8 cellular contexts compared by ENCODE assay signal in the genomic region with DNA sequence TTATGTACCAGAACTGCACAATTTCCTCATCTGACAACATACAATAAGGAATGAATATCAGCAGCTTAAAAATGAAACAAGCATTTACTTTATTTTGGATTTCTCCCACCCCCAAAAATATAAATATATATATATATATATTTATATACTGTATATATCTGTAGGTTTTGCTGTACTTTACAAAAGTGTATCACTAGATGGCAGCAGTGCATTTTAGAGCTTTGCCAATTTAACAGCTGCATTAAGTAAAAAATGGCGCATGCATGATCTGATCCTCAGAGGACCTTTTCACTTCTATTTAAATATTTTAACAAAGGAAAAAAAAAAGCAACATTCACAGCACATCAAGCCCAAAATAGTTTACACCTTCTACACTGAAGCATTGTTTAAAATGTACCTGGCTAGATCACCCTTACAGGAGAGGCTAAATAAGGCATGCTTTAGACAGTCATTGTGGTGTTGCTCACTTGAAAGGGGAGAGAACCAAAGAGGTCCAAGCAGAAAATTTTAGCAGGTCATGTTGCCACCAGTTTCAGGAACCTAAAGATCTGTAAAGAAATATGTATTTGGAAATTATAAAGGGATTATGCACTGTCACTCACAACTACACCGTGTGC.
DNase-seq lines count a peak whose midpoint lies in the region; ATAC-seq and TF ChIP-seq lines count a peak whose summit lies in the region.

No MANE protein-coding gene starts in this region.

- H3K27ac ChIP-seq in DOHH2 (ENCODE audit: low read depth, low read length) (no peak overlapping the region), endodermal cell (ENCODE audit: low read depth, low read length) (no peak overlapping the region)

- H3K27me3 ChIP-seq in DOHH2 (ENCODE audit: control insufficient read depth, low read length) (no peaks in the 10 kb centered on the region), Loucy (ENCODE audit: insufficient read depth, low read length, poor library complexity, severe bottlenecking) (no peaks in the 10 kb centered on the region), endodermal cell (ENCODE audit: control insufficient read depth, insufficient read depth, low read length, poor library complexity, severe bottlenecking) (no peaks in the 10 kb centered on the region)

- POLR2A ChIA-PET in naive thymus-derived CD8-positive, alpha-beta T cell (lab: Charles Lee): no interaction called here

- H3K9me2 ChIP-seq in DOHH2 (replicated peaks; ENCODE audit: control insufficient read depth, low read length) (no peaks in the 10 kb centered on the region), Loucy (replicated peaks; ENCODE audit: low read depth, low read length) (no peaks in the 10 kb centered on the region)

- peaks cover 56% of the 10 kb centered on the region for H3K36me3 ChIP-seq in DOHH2 (ENCODE audit: control insufficient read depth, low read length)
- peaks cover 41% of the 10 kb centered on the region; the same call in 1 of the 2 replicates for H3K36me3 ChIP-seq in Loucy (ENCODE audit: insufficient read depth, low read length)
- peaks cover 89% of the 10 kb centered on the region for H3K36me3 ChIP-seq in endodermal cell (ENCODE audit: control insufficient read depth, insufficient read depth, low read length)

- 91 to 92% methylated on average over 1 to 2 of the region's 2 CpGs for WGBS in endodermal cell (ENCODE audit: insufficient coverage in 1 of 2, insufficient read length in 1 of 2), 2 experiments

- peak; percentile 45 to 56 for ATAC-seq in naive thymus-derived CD8-positive, alpha-beta T cell
- ATAC-seq in HG03342 (IDR thresholded peaks at IDR 0.05; ENCODE audit: unreplicated experiment): no peak

- H3K4me1 ChIP-seq in DOHH2 (ENCODE audit: control insufficient read depth, low read length): peaks cover 3% of the 10 kb centered on the region; the same call in 1 of the 2 replicates
- H3K4me1 ChIP-seq in Loucy (ENCODE audit: insufficient read depth, low read length, poor library complexity, severe bottlenecking): no peaks in the 10 kb centered on the region
- H3K4me1 ChIP-seq in endodermal cell (ENCODE audit: control insufficient read depth, insufficient read depth, low read length): no peaks in the 10 kb centered on the region

- H2AFZ ChIP-seq in Loucy (ENCODE audit: low read length): no peak overlapping the region

- H3F3A ChIP-seq in DOHH2 (ENCODE audit: control insufficient read depth, insufficient read depth): no peaks in the 10 kb centered on the region
- H3F3A ChIP-seq in Loucy (ENCODE audit: low read depth): no peaks in the 10 kb centered on the region

- H3K27ac Mint-ChIP-seq in endodermal cell: peak overlapping the region; percentile 74
- no peak overlapping the region for H3K27ac Mint-ChIP-seq in naive thymus-derived CD8-positive, alpha-beta T cell

- no peaks in the 10 kb centered on the region for H3K4me1 Mint-ChIP-seq in endodermal cell
- H3K4me1 Mint-ChIP-seq in naive thymus-derived CD8-positive, alpha-beta T cell: peaks cover 0 to 5% (median 0%) of the 10 kb centered on the region in 4 donors

- H3K9me3 Mint-ChIP-seq in endodermal cell: no peaks in the 10 kb centered on the region
- no peaks in the 10 kb centered on the region for H3K9me3 Mint-ChIP-seq in naive thymus-derived CD8-positive, alpha-beta T cell

- H3K9ac ChIP-seq in Loucy (ENCODE audit: low read depth, low read length, poor library complexity, severe bottlenecking) (no peak overlapping the region), endodermal cell (ENCODE audit: extremely low read depth, low read length, poor library complexity, severe bottlenecking) (no peak overlapping the region)

- H3K4me3 Mint-ChIP-seq in endodermal cell: no peak overlapping the region
- no peak overlapping the region for H3K4me3 Mint-ChIP-seq in naive thymus-derived CD8-positive, alpha-beta T cell

- H3K4me2 ChIP-seq in DOHH2 (ENCODE audit: low read length) (no peak overlapping the region), Loucy (ENCODE audit: low read depth, low read length, poor library complexity, severe bottlenecking) (no peak overlapping the region)

- H3K4me3 ChIP-seq in DOHH2 (ENCODE audit: low read length): no peak overlapping the region
- no peak overlapping the region for H3K4me3 ChIP-seq in Loucy (ENCODE audit: low read length, poor library complexity, severe bottlenecking)
- H3K4me3 ChIP-seq in endodermal cell (ENCODE audit: low read length): no peak overlapping the region

- DNase-seq in RKO (ENCODE audit: low spot score) (peak; percentile 71), endodermal cell (no peak), T-helper 9 cell (no peak)
- DNase-seq in naive thymus-derived CD8-positive, alpha-beta T cell: peak in 5 of 10 donors; percentile 13 to 40 (median 22)
- no peak for DNase-seq in activated naive CD4-positive, alpha-beta T cell treated with Interleukin-2 at 50 U/mL for 16 hours

- H3K27me3 Mint-ChIP-seq in endodermal cell (ENCODE audit: insufficient read depth): no peaks in the 10 kb centered on the region
- no peaks in the 10 kb centered on the region for H3K27me3 Mint-ChIP-seq in naive thymus-derived CD8-positive, alpha-beta T cell

- H3K79me2 ChIP-seq in DOHH2 (ENCODE audit: control insufficient read depth, low read length) (no peaks in the 10 kb centered on the region), Loucy (ENCODE audit: insufficient read depth, low read length) (no peaks in the 10 kb centered on the region)

- TF ChIP-seq CTCF in DOHH2 (IDR thresholded peaks at IDR 0.05; ENCODE audit: low read depth, low read length, poor library complexity, severe bottlenecking): peak; percentile 25
- peak; percentile 52 for TF ChIP-seq CTCF in Loucy (conservative IDR thresholded peaks at IDR 0.05; ENCODE audit: low read length)
- peak; percentile 72 for TF ChIP-seq CTCF in endodermal cell (conservative IDR thresholded peaks at IDR 0.05)

- H3K36me3 Mint-ChIP-seq in endodermal cell (ENCODE audit: low read depth): peaks cover 49% of the 10 kb centered on the region
- peaks cover 0 to 82% (median 15%) of the 10 kb centered on the region in 3 donors for H3K36me3 Mint-ChIP-seq in naive thymus-derived CD8-positive, alpha-beta T cell

- H4K20me1 ChIP-seq in DOHH2 (ENCODE audit: control insufficient read depth, insufficient read depth, low read depth, low read length): no peaks in the 10 kb centered on the region
- no peaks in the 10 kb centered on the region for H4K20me1 ChIP-seq in Loucy (ENCODE audit: insufficient read depth, low read length, poor library complexity, severe bottlenecking)

- H3K9me3 ChIP-seq in DOHH2 (ENCODE audit: control insufficient read depth, insufficient read depth, low read length) (no peaks in the 10 kb centered on the region), Loucy (ENCODE audit: insufficient read depth, low read depth, low read length) (no peaks in the 10 kb centered on the region), endodermal cell (ENCODE audit: control insufficient read depth, low read length) (no peaks in the 10 kb centered on the region)
